ENCODE assay signal across 1 cellular context in the genomic region with DNA sequence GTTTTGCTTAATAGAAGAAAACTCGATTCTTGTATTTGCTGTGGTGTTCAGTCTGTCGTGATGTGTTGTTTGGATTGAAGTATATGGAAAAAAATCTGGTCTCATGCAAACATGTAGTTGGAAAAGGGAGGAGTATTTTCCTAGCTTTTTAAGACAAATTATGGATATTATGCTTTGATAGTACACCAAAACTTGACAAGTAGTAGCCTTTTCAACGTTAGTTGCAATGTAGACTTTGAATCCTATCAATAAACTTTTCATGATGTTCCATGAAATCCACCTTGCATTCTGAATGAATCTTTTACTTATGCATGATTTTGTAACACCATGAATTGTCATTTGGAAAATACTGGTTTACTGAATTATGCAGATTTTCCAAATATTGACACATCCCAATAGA.
TF ChIP-seq lines count a peak whose summit lies in the region.

No MANE protein-coding gene starts in this region.

TF ChIP-seq in HCT116, 20 proteins besides CTCF, POLR2A, EP300 and RAD21 (continued from another document):
- TF ChIP-seq, protein P1, sequence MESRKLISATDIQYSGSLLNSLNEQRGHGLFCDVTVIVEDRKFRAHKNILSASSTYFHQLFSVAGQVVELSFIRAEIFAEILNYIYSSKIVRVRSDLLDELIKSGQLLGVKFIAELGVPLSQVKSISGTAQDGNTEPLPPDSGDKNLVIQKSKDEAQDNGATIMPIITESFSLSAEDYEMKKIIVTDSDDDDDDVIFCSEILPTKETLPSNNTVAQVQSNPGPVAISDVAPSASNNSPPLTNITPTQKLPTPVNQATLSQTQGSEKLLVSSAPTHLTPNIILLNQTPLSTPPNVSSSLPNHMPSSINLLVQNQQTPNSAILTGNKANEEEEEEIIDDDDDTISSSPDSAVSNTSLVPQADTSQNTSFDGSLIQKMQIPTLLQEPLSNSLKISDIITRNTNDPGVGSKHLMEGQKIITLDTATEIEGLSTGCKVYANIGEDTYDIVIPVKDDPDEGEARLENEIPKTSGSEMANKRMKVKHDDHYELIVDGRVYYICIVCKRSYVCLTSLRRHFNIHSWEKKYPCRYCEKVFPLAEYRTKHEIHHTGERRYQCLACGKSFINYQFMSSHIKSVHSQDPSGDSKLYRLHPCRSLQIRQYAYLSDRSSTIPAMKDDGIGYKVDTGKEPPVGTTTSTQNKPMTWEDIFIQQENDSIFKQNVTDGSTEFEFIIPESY (IDR thresholded peaks at IDR 0.05; ENCODE audit: extremely low read depth, insufficient replicate concordance, low read length) = no peak
- TF ChIP-seq FOSL1 (IDR thresholded peaks at IDR 0.05; ENCODE audit: low read depth) (no peak), YY1 (IDR thresholded peaks at IDR 0.05; ENCODE audit: extremely low read depth, insufficient replicate concordance, low read depth, low read length) (no peak), REST (IDR thresholded peaks at IDR 0.05; ENCODE audit: low read depth) (no peak)
- TF ChIP-seq, protein P2, sequence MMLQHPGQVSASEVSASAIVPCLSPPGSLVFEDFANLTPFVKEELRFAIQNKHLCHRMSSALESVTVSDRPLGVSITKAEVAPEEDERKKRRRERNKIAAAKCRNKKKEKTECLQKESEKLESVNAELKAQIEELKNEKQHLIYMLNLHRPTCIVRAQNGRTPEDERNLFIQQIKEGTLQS (IDR thresholded peaks at IDR 0.05) = no peak
